ENCODE assay signal across 1 cellular context in the genomic region with DNA sequence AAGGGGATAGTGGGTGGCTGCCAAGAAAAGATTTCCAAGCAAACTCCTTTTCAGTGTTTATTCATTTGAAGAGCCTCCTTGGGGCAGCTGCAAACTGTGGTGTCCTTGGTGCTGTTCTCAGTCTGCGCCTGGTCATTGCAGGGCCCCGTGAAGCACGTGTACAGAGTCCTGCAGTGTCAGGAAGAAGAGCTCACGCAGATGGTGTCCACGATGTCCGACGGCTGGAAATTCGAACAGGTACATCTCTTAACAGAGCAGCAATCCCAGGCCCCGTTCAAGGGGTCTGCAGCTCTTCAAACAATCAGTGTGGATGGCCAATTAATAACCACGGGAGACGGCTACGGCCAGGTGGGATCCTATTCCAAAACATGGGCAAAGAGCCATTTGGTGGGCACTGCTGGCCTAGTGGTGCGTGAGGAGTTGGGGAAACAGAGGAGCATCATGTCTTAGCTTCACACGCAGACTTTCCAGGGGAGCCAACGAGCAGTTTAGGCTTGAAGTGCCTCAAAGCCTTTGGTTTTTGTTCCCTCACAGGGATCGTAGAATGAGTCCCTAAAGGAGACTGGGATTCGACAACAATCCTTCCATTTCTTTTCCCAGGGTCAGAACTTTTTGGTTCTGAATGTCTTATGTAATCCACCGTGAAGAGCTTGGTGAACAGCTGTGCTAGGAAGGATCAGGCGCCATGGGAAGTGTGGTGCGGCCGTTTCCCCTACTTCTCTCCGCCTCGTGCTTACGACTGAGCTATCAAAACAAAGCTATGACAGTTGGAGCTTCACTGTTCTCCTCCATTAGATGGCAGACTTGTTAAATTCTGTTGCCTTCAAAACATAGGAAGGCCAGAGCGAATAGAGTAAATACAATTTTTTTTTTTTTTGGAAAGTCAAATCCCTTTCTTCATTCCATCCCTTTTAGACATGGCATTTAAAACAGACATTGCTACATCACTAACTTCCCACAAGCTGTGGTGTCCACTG.
TF ChIP-seq lines count a peak whose summit lies in the region.

No MANE protein-coding gene starts in this region.

TF ChIP-seq in SK-N-SH treated with all-trans-retinoic acid at 6 μM for 48 hours, 23 proteins besides CTCF, POLR2A, EP300 and RAD21 (continued from another document):
- no peak for TF ChIP-seq TSHZ2 (CRISPR knock-in tag; IDR thresholded peaks at IDR 0.05)
- TF ChIP-seq CSDC2 (CRISPR knock-in tag; IDR thresholded peaks at IDR 0.05): no peak
